1 cellular context compared by ENCODE assay signal in genomic region chr19:48918801-48919247, GRCh38.
TF ChIP-seq lines count a peak whose summit lies in the region.

No MANE protein-coding gene starts in this region.

TF ChIP-seq in SK-N-SH, 30 proteins besides CTCF, POLR2A, EP300 and RAD21 (continued from another document):
- TF ChIP-seq CHD2 (IDR thresholded peaks at IDR 0.05; ENCODE audit: low read length, partially characterized antibody) (no peak), NRF1 (IDR thresholded peaks at IDR 0.05; ENCODE audit: low read depth, low read length) (no peak), JUND (IDR thresholded peaks at IDR 0.05) (no peak), USF1 (IDR thresholded peaks at IDR 0.05; ENCODE audit: borderline replicate concordance, low read depth) (no peak), IRF3 (IDR thresholded peaks at IDR 0.05; ENCODE audit: low read depth, low read length) (no peak), RXRA (IDR thresholded peaks at IDR 0.05; ENCODE audit: borderline replicate concordance, low read depth) (no peak), REST (IDR thresholded peaks at IDR 0.05; ENCODE audit: low read depth, low read length) (no peak)
